In genomic region chr17:79131701-79132100, GRCh38 we compare ENCODE assay signal across 15 cellular contexts. TPM values are rescaled to one million over a fixed set of nuclear protein-coding genes. Genes with fewer than 3 reads are reported as not detected.
DNase-seq lines count a peak whose midpoint lies in the region; ATAC-seq and TF ChIP-seq lines count a peak whose summit lies in the region.
"Had no signal": no experiment of that assay in that cellular context is flagged by ENCODE, and none has a peak within 500 bp of the region (broad histone marks: within the 10 kb centered on the region; RNA-seq: fewer than 3 reads in every experiment).

No MANE protein-coding gene starts in this region.

- no peak overlapping the region for H3K4me3 Mint-ChIP-seq in endodermal cell
- H3K4me3 Mint-ChIP-seq: CD8-positive, alpha-beta T cell had no signal

- no peaks in the 10 kb centered on the region for H3K4me1 ChIP-seq in endodermal cell (ENCODE audit: control insufficient read depth, insufficient read depth, low read length)
- H3K4me1 ChIP-seq: A549 had no signal

- H3K36me3 Mint-ChIP-seq in endodermal cell (ENCODE audit: low read depth) = no peaks in the 10 kb centered on the region
- H3K36me3 Mint-ChIP-seq: CD8-positive, alpha-beta T cell had no signal

- no peak for ATAC-seq in HG03442 (IDR thresholded peaks at IDR 0.05; ENCODE audit: unreplicated experiment)
- ATAC-seq: A549; CD8-positive, alpha-beta T cell had no signal

- DNase-seq in DMS79 treated with DMSO at 0.1 percent for 48 hours (lab: John Stamatoyannopoulos, UW) (peak; percentile 9), DMS79 (lab: John Stamatoyannopoulos, UW) (no peak), COLO668 (lab: John Stamatoyannopoulos, UW; ENCODE audit: unreplicated experiment) (peak; percentile 10), NCI-H1417 treated with DMSO at 0.1 percent for 48 hours (lab: John Stamatoyannopoulos, UW) (peak; percentile 42), endodermal cell (no peak), retina (no peak), NCI-H82 treated with DMSO at 0.1 percent for 48 hours (lab: John Stamatoyannopoulos, UW; ENCODE audit: unreplicated experiment) (no peak)
- DNase-seq: AML-193; CD8-positive, alpha-beta T cell; GF-D8; HCEC 1CT had no signal

- H3K9ac ChIP-seq in endodermal cell (ENCODE audit: extremely low read depth, low read length, poor library complexity, severe bottlenecking) = no peak overlapping the region

- H3K27ac ChIP-seq in endodermal cell (ENCODE audit: low read depth, low read length) = no peak overlapping the region
- H3K27ac ChIP-seq: 22Rv1, A549, HL-60 had no signal

- H3K27me3 ChIP-seq in endodermal cell (ENCODE audit: control insufficient read depth, insufficient read depth, low read length, poor library complexity, severe bottlenecking) = no peaks in the 10 kb centered on the region

- WGBS in endodermal cell (ENCODE audit: insufficient coverage in 1 of 2, insufficient read length in 1 of 2), 2 experiments = 86 to 100% methylated on average over 5 to 8 of the region's 8 CpGs

- no peak for TF ChIP-seq CTCF in endodermal cell (conservative IDR thresholded peaks at IDR 0.05)

- no peaks in the 10 kb centered on the region for H3K4me1 Mint-ChIP-seq in endodermal cell

- H3K27me3 Mint-ChIP-seq in endodermal cell (ENCODE audit: insufficient read depth) = no peaks in the 10 kb centered on the region

- H3K9me3 ChIP-seq in endodermal cell (ENCODE audit: control insufficient read depth, low read length) = no peaks in the 10 kb centered on the region
- H3K9me3 ChIP-seq: A549 had no signal

- H3K4me3 ChIP-seq in endodermal cell (ENCODE audit: low read length) = no peak overlapping the region
- H3K4me3 ChIP-seq: A549 had no signal

- peak overlapping the region; percentile 22 for H3K27ac Mint-ChIP-seq in endodermal cell
- H3K27ac Mint-ChIP-seq: CD8-positive, alpha-beta T cell had no signal

- no peaks in the 10 kb centered on the region for H3K9me3 Mint-ChIP-seq in endodermal cell
- H3K9me3 Mint-ChIP-seq: CD8-positive, alpha-beta T cell had no signal

- no peaks in the 10 kb centered on the region for H3K36me3 ChIP-seq in endodermal cell (ENCODE audit: control insufficient read depth, insufficient read depth, low read length)

RNA-seq across cellular contexts. Expression of gene ENGASE, which starts 57.1 kb away (rescaled TPM):
- total RNA-seq in endodermal cell = 10 to 100 TPM; 40.8 to 42.0 TPM
- 33.7 TPM for polyA plus RNA-seq in endodermal cell (2013, experiment 1 of 2)
- 27.0 TPM for polyA plus RNA-seq in endodermal cell (2013, experiment 2 of 2)

Comparison
In these comparisons a context has a peak if more than half of its experiments do, and no peak if none do; other contexts are left out.
1. DNase-seq: peak in DMS79 treated with DMSO at 0.1 percent for 48 hours (single experiment), COLO668 (single experiment) and NCI-H1417 treated with DMSO at 0.1 percent for 48 hours (single experiment); none in DMS79 (single experiment), endodermal cell (single experiment), retina (single experiment) and NCI-H82 treated with DMSO at 0.1 percent for 48 hours (single experiment).